1 cellular context compared by ENCODE assay signal in the genomic region with DNA sequence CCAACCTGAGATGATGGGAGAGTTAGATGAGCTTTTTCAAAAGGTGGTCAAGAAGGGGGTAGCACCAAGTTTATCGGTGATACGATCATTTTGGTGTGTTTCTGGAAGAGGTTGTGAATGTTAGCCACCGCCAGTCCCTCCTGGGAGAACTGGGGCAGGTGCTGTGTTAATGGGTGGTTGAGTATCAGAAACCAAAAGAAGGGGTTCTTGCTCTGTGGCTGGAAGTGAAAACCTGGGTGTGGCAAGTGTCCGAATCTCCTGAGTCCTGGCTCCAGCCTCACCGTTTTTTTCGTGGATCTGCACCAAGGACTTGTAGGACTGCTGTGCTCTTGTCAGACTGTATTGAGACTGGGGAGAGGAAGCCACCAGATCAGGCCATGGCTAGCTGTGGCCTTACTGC.
TF ChIP-seq lines count a peak whose summit lies in the region.

No MANE protein-coding gene starts in this region.

TF ChIP-seq in GM12878, 131 proteins besides CTCF, POLR2A, EP300 and RAD21:
- peak in 1 of 2 experiments; percentile 16; a peak in 1 of 4 replicates for TF ChIP-seq BHLHE40 (IDR thresholded peaks at IDR 0.05; ENCODE audit: borderline replicate concordance in 1 of 2, low read depth in 2 of 2, low read length in 1 of 2)
- TF ChIP-seq ZNF274 (IDR thresholded peaks at IDR 0.05; ENCODE audit: insufficient read depth, insufficient read length): no peak
